ENCODE assay signal across 10 cellular contexts in genomic region chr1:32470991-32471694, GRCh38. TPM values are rescaled to one million over a fixed set of nuclear protein-coding genes. Genes with fewer than 3 reads are reported as not detected.
DNase-seq lines count a peak whose midpoint lies in the region; ATAC-seq and TF ChIP-seq lines count a peak whose summit lies in the region.
"Had no signal": no experiment of that assay in that cellular context is flagged by ENCODE, and none has a peak within 500 bp of the region (broad histone marks: within the 10 kb centered on the region; RNA-seq: fewer than 3 reads in every experiment).

No MANE protein-coding gene starts in this region.

- H3K9ac ChIP-seq in adipocyte (ENCODE audit: low read length): no peak overlapping the region

- H3K36me3 ChIP-seq in adipocyte (ENCODE audit: control insufficient read depth, insufficient read depth, low read length, severe bottlenecking): no peaks in the 10 kb centered on the region

- H3K27ac ChIP-seq in 22Rv1: no peak overlapping the region

- no peaks in the 10 kb centered on the region for H3K4me1 ChIP-seq in adipocyte (ENCODE audit: control insufficient read depth, insufficient read depth, low read length)

- TF ChIP-seq CTCF in 22Rv1 (IDR thresholded peaks at IDR 0.05) (peak; percentile 69), GM10266 (IDR thresholded peaks at IDR 0.05; ENCODE audit: control insufficient read depth, insufficient read depth, low read depth, missing control alignments) (peak; percentile 19)

- no peaks in the 10 kb centered on the region for H3K9me3 ChIP-seq in adipocyte (ENCODE audit: control insufficient read depth, low read length)

- H3K27me3 ChIP-seq in adipocyte (replicated peaks; ENCODE audit: control insufficient read depth, insufficient read depth, low read length): peaks cover 44% of the 10 kb centered on the region

- intact Hi-C loops in left colon (cut with DNase I, micrococcal nuclease): no loop called here

- no peak overlapping the region for H3K4me3 ChIP-seq in adipocyte (ENCODE audit: low read length)

- ATAC-seq in left colon: peak; percentile 46
- no peak for ATAC-seq in HG02798 (IDR thresholded peaks at IDR 0.05; ENCODE audit: poor library complexity, unreplicated experiment)

- DNase-seq in GM10266 (ENCODE audit: extremely low spot score) (peak; percentile 52), adipocyte (ENCODE audit: low read depth) (peak; percentile 23), left colon (no peak), NCI-H226 (no peak), SHP77 (lab: John Stamatoyannopoulos, UW) (no peak), LoVo (ENCODE audit: low spot score) (no peak)
- DNase-seq: Calu3, nephron progenitor cell had no signal

RNA-seq across cellular contexts. Expression of gene ZBTB8B, which starts 6.3 kb away (rescaled TPM):
- not detected for total RNA-seq in left colon

Comparison
In these comparisons a context has a peak if more than half of its experiments do, and no peak if none do; other contexts are left out.
1. DNase-seq: peak in GM10266 (single experiment) and adipocyte (single experiment); none in left colon (0 of 2), NCI-H226 (single experiment), SHP77 (0 of 2) and LoVo (single experiment).